6 cellular contexts compared by ENCODE assay signal in genomic region chr5:65621961-65622360, GRCh38. TPM values are rescaled to one million over a fixed set of nuclear protein-coding genes. Genes with fewer than 3 reads are reported as not detected.
A peak's percentile ranks its signal among the peaks of the same experiment; 100 is the strongest.
DNase-seq lines count a peak whose midpoint lies in the region; ATAC-seq, FAIRE-seq and TF ChIP-seq lines count a peak whose summit lies in the region.
"Not testable (repeated sequence)": the region's sequence is repeated elsewhere in the genome, so short reads cannot be mapped to it uniquely, and the experiment has no call there.

No MANE protein-coding gene starts in this region.

- TF ChIP-seq CTCF in Loucy (conservative IDR thresholded peaks at IDR 0.05; ENCODE audit: low read length); K562 (IDR thresholded peaks at IDR 0.05 in 2 of 3, conservative IDR thresholded peaks at IDR 0.05 in 1 of 3; ENCODE audit: insufficient read depth in 2 of 3, low read depth in 1 of 3, low read length in 3 of 3); psoas muscle (IDR thresholded peaks at IDR 0.05): not testable (repeated sequence)

- H3F3A ChIP-seq in Loucy (ENCODE audit: low read depth): not testable (repeated sequence)

- H3K27ac ChIP-seq in CD4-positive, CD25-positive, alpha-beta regulatory T cell (ENCODE audit: insufficient read depth, low read length, poor library complexity, severe bottlenecking); K562 (ENCODE audit: extremely low read depth, low read depth, low read length); psoas muscle: not testable (repeated sequence)

- H3K79me2 ChIP-seq in Loucy (ENCODE audit: insufficient read depth, low read length) (peaks cover 59% of the 10 kb centered on the region), K562 (ENCODE audit: control insufficient read depth, insufficient read depth, low read length) (peaks cover 62% of the 10 kb centered on the region)

- H2AFZ ChIP-seq in Loucy (ENCODE audit: low read length): not testable (repeated sequence)
- peak overlapping the region; percentile 32; the same call in 1 of the 2 replicates for H2AFZ ChIP-seq in K562 (ENCODE audit: low read depth, low read length)

- ATAC-seq in CD4-positive, CD25-positive, alpha-beta regulatory T cell (ENCODE audit: low read depth in 2 of 2); activated T-cell treated with anti-CD3 and anti-CD28 coated beads, Interleukin-2, amount 50 U/mL, for 72 hours (replicated peaks in 1 of 2); K562; naive thymus-derived CD8-positive, alpha-beta T cell; psoas muscle: not testable (repeated sequence)

- not testable (repeated sequence) for FAIRE-seq in K562 (lab: Jason Lieb, UNC)

- intact Hi-C loops in K562 (cut with micrococcal nuclease): loop anchor here (10.0 kb wide), 1 partner anchor 303 kb away; the partner anchor contains the start of gene ERBIN
- intact Hi-C loops in psoas muscle (cut with DNase I): loop anchor here in 1 of 2 donors (10.0 kb wide), 1 partner anchor 523 kb away; the partner anchor contains the start of gene SREK1

- H3K4me2 ChIP-seq in Loucy (ENCODE audit: low read depth, low read length, poor library complexity, severe bottlenecking) (peak overlapping the region; percentile 80), K562 (ENCODE audit: insufficient read depth, low read length) (peak overlapping the region; percentile 95)

- H3K27me3 ChIP-seq in CD4-positive, CD25-positive, alpha-beta regulatory T cell (ENCODE audit: control insufficient read depth, insufficient read depth, low read length); Loucy (ENCODE audit: insufficient read depth, low read length, poor library complexity, severe bottlenecking); K562 (ENCODE audit: control insufficient read depth in 2 of 2, insufficient read depth in 2 of 2, low read length in 2 of 2); psoas muscle (ENCODE audit: insufficient read depth in 3 of 3, low read length in 2 of 3): not testable (repeated sequence)

- DNase-seq in CD4-positive, CD25-positive, alpha-beta regulatory T cell; activated T-cell treated with anti-CD3 and anti-CD28 coated beads, Interleukin-2, amount 50 U/mL, for 72 hours; K562 (ENCODE audit: extremely low read depth in 1 of 4, low spot score in 3 of 4); naive thymus-derived CD8-positive, alpha-beta T cell; psoas muscle: not testable (repeated sequence)

- not testable (repeated sequence) for H3K27ac Mint-ChIP-seq in CD4-positive, CD25-positive, alpha-beta regulatory T cell; activated T-cell treated with anti-CD3 and anti-CD28 coated beads, Interleukin-2, amount 50 U/mL, for 72 hours
- peak overlapping the region in 3 of 10 donors; percentile 22 to 100 (median 36) for H3K27ac Mint-ChIP-seq in naive thymus-derived CD8-positive, alpha-beta T cell

- TF ChIP-seq POLR2A in K562 (conservative IDR thresholded peaks at IDR 0.05): not testable (repeated sequence)

- H3K36me3 ChIP-seq in CD4-positive, CD25-positive, alpha-beta regulatory T cell (ENCODE audit: control insufficient read depth, insufficient read depth, low read length); Loucy (ENCODE audit: insufficient read depth, low read length); K562 (ENCODE audit: control insufficient read depth, insufficient read depth, low read length); psoas muscle (ENCODE audit: insufficient read depth in 1 of 2, low read depth in 1 of 2): not testable (repeated sequence)

- H3K27me3 Mint-ChIP-seq in CD4-positive, CD25-positive, alpha-beta regulatory T cell: peaks cover 15% of the 10 kb centered on the region
- H3K27me3 Mint-ChIP-seq in activated T-cell treated with anti-CD3 and anti-CD28 coated beads, Interleukin-2, amount 50 U/mL, for 72 hours (ENCODE audit: low read depth); naive thymus-derived CD8-positive, alpha-beta T cell: not testable (repeated sequence)

- TF ChIP-seq EP300 in K562 (IDR thresholded peaks at IDR 0.05; ENCODE audit: low read length): not testable (repeated sequence)

- H3K4me1 Mint-ChIP-seq in CD4-positive, CD25-positive, alpha-beta regulatory T cell: peaks cover 33 to 64% (median 44%) of the 10 kb centered on the region in 4 donors
- peaks cover 34% of the 10 kb centered on the region for H3K4me1 Mint-ChIP-seq in activated T-cell treated with anti-CD3 and anti-CD28 coated beads, Interleukin-2, amount 50 U/mL, for 72 hours (ENCODE audit: low read depth)
- peaks cover 10 to 67% (median 51%) of the 10 kb centered on the region in 4 donors for H3K4me1 Mint-ChIP-seq in naive thymus-derived CD8-positive, alpha-beta T cell

- H3K4me1 ChIP-seq in CD4-positive, CD25-positive, alpha-beta regulatory T cell (ENCODE audit: control insufficient read depth, insufficient read depth, low read length, poor library complexity, severe bottlenecking): peaks cover 40% of the 10 kb centered on the region
- H3K4me1 ChIP-seq in Loucy (ENCODE audit: insufficient read depth, low read length, poor library complexity, severe bottlenecking): peaks cover 27% of the 10 kb centered on the region
- H3K4me1 ChIP-seq in K562 (replicated peaks in 1 of 2; ENCODE audit: control insufficient read depth in 2 of 2, insufficient read depth in 2 of 2, low read length in 2 of 2): peaks cover 6 to 14% of the 10 kb centered on the region in 2 experiments
- peaks cover 49% of the 10 kb centered on the region for H3K4me1 ChIP-seq in psoas muscle

- H4K20me1 ChIP-seq in Loucy (ENCODE audit: insufficient read depth, low read length, poor library complexity, severe bottlenecking); K562 (replicated peaks; ENCODE audit: control insufficient read depth, insufficient read depth, low read length): not testable (repeated sequence)

- H3K9me3 ChIP-seq in CD4-positive, CD25-positive, alpha-beta regulatory T cell (ENCODE audit: control insufficient read depth in 2 of 2, low read length in 2 of 2); Loucy (ENCODE audit: insufficient read depth, low read depth, low read length); K562 (replicated peaks; ENCODE audit: control insufficient read depth, insufficient read depth, low read depth, low read length); psoas muscle: not testable (repeated sequence)

- not testable (repeated sequence) for H3K9ac ChIP-seq in Loucy (ENCODE audit: low read depth, low read length, poor library complexity, severe bottlenecking)
- peak overlapping the region in 1 of 2 experiments; percentile 74; a peak in 1 of 4 replicates for H3K9ac ChIP-seq in K562 (ENCODE audit: insufficient read depth in 1 of 2, low read depth in 2 of 2, low read length in 2 of 2)

- not testable (repeated sequence) for H3K4me3 ChIP-seq in CD4-positive, CD25-positive, alpha-beta regulatory T cell (ENCODE audit: low read depth, low read length); K562
- H3K4me3 ChIP-seq in Loucy (ENCODE audit: low read length, poor library complexity, severe bottlenecking): peak overlapping the region; percentile 96
- H3K4me3 ChIP-seq in psoas muscle: peak overlapping the region; percentile 11

- 51% methylated on average over 4 of the region's 4 CpGs for WGBS in K562 (ENCODE audit: insufficient coverage, low coverage, missing lambda C conversion rate)
- WGBS in psoas muscle, 3 donors: 71 to 77% (median 76%) methylated on average over 4 of the region's 4 CpGs

- not testable (repeated sequence) for H3K9me3 Mint-ChIP-seq in CD4-positive, CD25-positive, alpha-beta regulatory T cell; activated T-cell treated with anti-CD3 and anti-CD28 coated beads, Interleukin-2, amount 50 U/mL, for 72 hours; naive thymus-derived CD8-positive, alpha-beta T cell

- not testable (repeated sequence) for H3K9me2 ChIP-seq in Loucy (replicated peaks; ENCODE audit: low read depth, low read length)

- H3K4me3 Mint-ChIP-seq in CD4-positive, CD25-positive, alpha-beta regulatory T cell: peak overlapping the region in 3 of 4 donors; percentile 96 to 100 (median 99)
- H3K4me3 Mint-ChIP-seq in activated T-cell treated with anti-CD3 and anti-CD28 coated beads, Interleukin-2, amount 50 U/mL, for 72 hours: peak overlapping the region; percentile 97 to 100
- peak overlapping the region; percentile 41 to 100 (median 98) for H3K4me3 Mint-ChIP-seq in naive thymus-derived CD8-positive, alpha-beta T cell

- in situ Hi-C loops in K562 (cut with MboI): not testable (repeated sequence)

- not testable (repeated sequence) for H3K9me1 ChIP-seq in K562 (ENCODE audit: control insufficient read depth, insufficient read depth, low read length)

- not testable (repeated sequence) for H3K36me3 Mint-ChIP-seq in CD4-positive, CD25-positive, alpha-beta regulatory T cell; activated T-cell treated with anti-CD3 and anti-CD28 coated beads, Interleukin-2, amount 50 U/mL, for 72 hours (ENCODE audit: insufficient read depth in 2 of 2)
- peaks cover 0 to 25% (median 2%) of the 10 kb centered on the region in 3 donors for H3K36me3 Mint-ChIP-seq in naive thymus-derived CD8-positive, alpha-beta T cell

- POLR2A ChIA-PET in K562 (lab: Yijun Ruan, JAX): interaction anchor here (1.0 kb wide), 1 partner anchor 25 kb away, joined by 4 read pairs; no protein-coding TSS in a partner anchor
- POLR2A ChIA-PET in naive thymus-derived CD8-positive, alpha-beta T cell (lab: Charles Lee): interaction anchor here (0.9 kb wide), 1 partner anchor 38 kb away, joined by 3 read pairs; no protein-coding TSS in a partner anchor

- TF ChIP-seq RAD21 in K562 (CRISPR knock-in tag; conservative IDR thresholded peaks at IDR 0.05 in 1 of 2, IDR thresholded peaks at IDR 0.05 in 1 of 2): not testable (repeated sequence)

- CTCF ChIA-PET in K562 (lab: Yijun Ruan, JAX; ENCODE audit: low intra/inter-chr PET ratio): not testable (repeated sequence)

- BruUV-seq in K562 (replicated peaks; lab: Mats Ljungman, UMichigan): not testable (repeated sequence)

RNA-seq across cellular contexts. Expression of gene TRIM23, which starts 2.2 kb away (rescaled TPM):
- total RNA-seq in CD4-positive, CD25-positive, alpha-beta regulatory T cell: 20.6 TPM
- polyA plus RNA-seq in CD4-positive, CD25-positive, alpha-beta regulatory T cell: 10 to 100 TPM; 10.3 to 18.7 (median 11.5) TPM
- total RNA-seq in activated T-cell treated with anti-CD3 and anti-CD28 coated beads, Interleukin-2, amount 50 U/mL, for 72 hours: 1 to 10 TPM; 8.5 to 9.8 TPM
- 14.1 and 17.5 TPM in 2 replicates for total RNA-seq in K562 (2011; cell fraction: chromatin; rRNA removed; ENCODE audit: low replicate concordance)
- 4.7 and 5.8 TPM in 2 replicates for total RNA-seq in K562 (2011; cell fraction: nucleolus; rRNA removed)
- 9.1 and 9.5 TPM in 2 replicates for total RNA-seq in K562 (2011; cell fraction: nucleoplasm; rRNA removed)
- total RNA-seq in K562 (2014; rRNA removed): 5.2 and 8.5 TPM in 2 replicates
- total RNA-seq in K562 (2014; rRNA removed; fragmentation: Illumina TruSeq; extraction: Trizol): 6.3 and 8.5 TPM in 2 replicates
- 4.3 and 4.9 TPM in 2 replicates for total RNA-seq in K562 (2015; rRNA removed; fragmentation: Illumina TruSeq; extraction: Trizol)
- 5.6 and 5.9 TPM in 2 replicates for total RNA-seq in K562 (2021)
- 4.6 and 6.1 TPM in 2 replicates for polyA plus RNA-seq in K562 (2011; rRNA removed)
- polyA plus RNA-seq in K562 (2011; cell fraction: cytosol; rRNA removed): 3.0 and 3.6 TPM in 2 replicates
- 8.9 and 9.7 TPM in 2 replicates for polyA plus RNA-seq in K562 (2011; cell fraction: nucleus; rRNA removed)
- 3.1 and 3.4 TPM in 2 replicates for polyA plus RNA-seq in K562 (2012)
- polyA plus RNA-seq in K562 (2014; fragmentation: Illumina TruSeq; extraction: Trizol): 3.7 and 4.1 TPM in 2 replicates
- polyA plus RNA-seq in K562 (2014; fragmentation: Nextera tagmentation; extraction: Ambion mirVana): 1 to 10 TPM; 2.4 to 2.6 TPM
- polyA plus RNA-seq in K562 (2014; rRNA removed): 2.7 and 3.5 TPM in 2 replicates
- polyA minus RNA-seq in K562 (2011; rRNA and poly(A)+ RNA removed): 20.7 and 25.4 TPM in 2 replicates
- polyA minus RNA-seq in K562 (2011; cell fraction: cytosol; rRNA and poly(A)+ RNA removed): 4.3 and 6.7 TPM in 2 replicates
- 13.6 and 22.2 TPM in 2 replicates for polyA minus RNA-seq in K562 (2011; cell fraction: nucleus; rRNA and poly(A)+ RNA removed)
- total RNA-seq in naive thymus-derived CD8-positive, alpha-beta T cell: 10 to 100 TPM; 24.8 to 29.6 TPM
- polyA plus RNA-seq in naive thymus-derived CD8-positive, alpha-beta T cell: 10 to 100 TPM; 11.6 to 16.0 (median 12.9) TPM
- 10 to 100 TPM; 16.1 to 22.8 (median 20.9) TPM for total RNA-seq in psoas muscle
- 10 to 100 TPM in 1 of 3 donors, 1 to 10 TPM in 2; 7.2 to 21.5 (median 7.7) TPM for polyA plus RNA-seq in psoas muscle

RNA-seq across cellular contexts. Expression of gene SHLD3, which starts 2.9 kb away (rescaled TPM):
- 11.1 TPM for total RNA-seq in CD4-positive, CD25-positive, alpha-beta regulatory T cell
- 1 to 10 TPM; 5.8 to 6.3 (median 6.2) TPM for polyA plus RNA-seq in CD4-positive, CD25-positive, alpha-beta regulatory T cell
- 1 to 10 TPM; 2.7 to 3.9 TPM for total RNA-seq in activated T-cell treated with anti-CD3 and anti-CD28 coated beads, Interleukin-2, amount 50 U/mL, for 72 hours
- 4.5 and 25.4 TPM in 2 replicates for total RNA-seq in K562 (2011; cell fraction: chromatin; rRNA removed; ENCODE audit: low replicate concordance)
- 2.8 and 3.0 TPM in 2 replicates for total RNA-seq in K562 (2011; cell fraction: nucleolus; rRNA removed)
- total RNA-seq in K562 (2011; cell fraction: nucleoplasm; rRNA removed): 6.5 and 9.8 TPM in 2 replicates
- total RNA-seq in K562 (2014; rRNA removed) (3.0 and 4.8 TPM in 2 replicates), K562 (2014; rRNA removed; fragmentation: Illumina TruSeq; extraction: Trizol) (8.4 and 9.4 TPM in 2 replicates), K562 (2015; rRNA removed; fragmentation: Illumina TruSeq; extraction: Trizol) (8.1 and 8.7 TPM in 2 replicates), K562 (2021) (4.7 and 4.8 TPM in 2 replicates), psoas muscle (1 to 10 TPM in 3 of 4 donors, under 1 TPM in 1; 0.94 to 2.5 (median 1.7) TPM)
- polyA plus RNA-seq in K562 (2011; rRNA removed) (6.6 and 8.5 TPM in 2 replicates), K562 (2014; fragmentation: Illumina TruSeq; extraction: Trizol) (8.6 and 9.5 TPM in 2 replicates), K562 (2014; fragmentation: Nextera tagmentation; extraction: Ambion mirVana) (10 to 100 TPM; 12.1 to 14.5 TPM), K562 (2014; rRNA removed) (8.3 and 8.6 TPM in 2 replicates), psoas muscle (1 to 10 TPM; 3.4 to 6.5 (median 3.7) TPM)
- polyA plus RNA-seq in K562 (2011; cell fraction: cytosol; rRNA removed): 1.1 and 2.4 TPM in 2 replicates
- 1.4 and 3.2 TPM in 2 replicates for polyA plus RNA-seq in K562 (2011; cell fraction: nucleus; rRNA removed)
- polyA plus RNA-seq in K562 (2012): 4.3 and 4.8 TPM in 2 replicates
- polyA minus RNA-seq in K562 (2011; rRNA and poly(A)+ RNA removed): 8.3 and 10.3 TPM in 2 replicates
- 1.1 and 1.5 TPM in 2 replicates for polyA minus RNA-seq in K562 (2011; cell fraction: cytosol; rRNA and poly(A)+ RNA removed)
- polyA minus RNA-seq in K562 (2011; cell fraction: nucleus; rRNA and poly(A)+ RNA removed): 4.0 and 8.0 TPM in 2 replicates
- total RNA-seq in naive thymus-derived CD8-positive, alpha-beta T cell: 1 to 10 TPM; 7.8 to 9.9 TPM
- polyA plus RNA-seq in naive thymus-derived CD8-positive, alpha-beta T cell: 1 to 10 TPM; 2.6 to 7.2 (median 2.9) TPM

RNA-seq across cellular contexts. Expression of gene TRAPPC13, which starts 2.9 kb away (rescaled TPM):
- 17.7 TPM for total RNA-seq in CD4-positive, CD25-positive, alpha-beta regulatory T cell
- polyA plus RNA-seq in CD4-positive, CD25-positive, alpha-beta regulatory T cell: 10 to 100 TPM; 15.5 to 20.5 (median 19.9) TPM
- total RNA-seq in activated T-cell treated with anti-CD3 and anti-CD28 coated beads, Interleukin-2, amount 50 U/mL, for 72 hours: 10 to 100 TPM; 23.4 to 29.5 TPM
- 12.8 and 32.0 TPM in 2 replicates for total RNA-seq in K562 (2011; cell fraction: chromatin; rRNA removed; ENCODE audit: low replicate concordance)
- 3.8 and 4.5 TPM in 2 replicates for total RNA-seq in K562 (2011; cell fraction: nucleolus; rRNA removed)
- total RNA-seq in K562 (2011; cell fraction: nucleoplasm; rRNA removed): 8.4 and 14.3 TPM in 2 replicates
- total RNA-seq in K562 (2014; rRNA removed): 13.3 and 17.0 TPM in 2 replicates
- total RNA-seq in K562 (2014; rRNA removed; fragmentation: Illumina TruSeq; extraction: Trizol): 30.9 and 36.2 TPM in 2 replicates
- 21.9 and 22.2 TPM in 2 replicates for total RNA-seq in K562 (2015; rRNA removed; fragmentation: Illumina TruSeq; extraction: Trizol)
- total RNA-seq in K562 (2021): 16.2 and 17.3 TPM in 2 replicates
- 35.3 and 43.8 TPM in 2 replicates for polyA plus RNA-seq in K562 (2011; rRNA removed)
- 4.2 and 7.8 TPM in 2 replicates for polyA plus RNA-seq in K562 (2011; cell fraction: cytosol; rRNA removed)
- polyA plus RNA-seq in K562 (2011; cell fraction: nucleus; rRNA removed): 12.2 and 18.4 TPM in 2 replicates
- polyA plus RNA-seq in K562 (2012): 13.8 and 15.4 TPM in 2 replicates
- 19.6 and 22.4 TPM in 2 replicates for polyA plus RNA-seq in K562 (2014; fragmentation: Illumina TruSeq; extraction: Trizol)
- 10 to 100 TPM; 30.7 to 32.9 TPM for polyA plus RNA-seq in K562 (2014; fragmentation: Nextera tagmentation; extraction: Ambion mirVana)
- 24.0 and 24.5 TPM in 2 replicates for polyA plus RNA-seq in K562 (2014; rRNA removed)
- 28.9 and 30.8 TPM in 2 replicates for polyA minus RNA-seq in K562 (2011; rRNA and poly(A)+ RNA removed)
- polyA minus RNA-seq in K562 (2011; cell fraction: cytosol; rRNA and poly(A)+ RNA removed): 6.2 and 9.4 TPM in 2 replicates
- 4.8 and 7.3 TPM in 2 replicates for polyA minus RNA-seq in K562 (2011; cell fraction: nucleus; rRNA and poly(A)+ RNA removed)
- total RNA-seq in naive thymus-derived CD8-positive, alpha-beta T cell: 10 to 100 TPM; 21.6 to 26.2 TPM
- polyA plus RNA-seq in naive thymus-derived CD8-positive, alpha-beta T cell: 10 to 100 TPM; 17.3 to 19.7 (median 18.1) TPM
- total RNA-seq in psoas muscle: 10 to 100 TPM; 11.1 to 16.5 (median 13.5) TPM
- polyA plus RNA-seq in psoas muscle: 10 to 100 TPM; 10.8 to 19.6 (median 12.7) TPM

RNA-seq across cellular contexts. Expression of gene PPWD1, which starts 58.9 kb away (rescaled TPM):
- 93.8 TPM for total RNA-seq in CD4-positive, CD25-positive, alpha-beta regulatory T cell
- polyA plus RNA-seq in CD4-positive, CD25-positive, alpha-beta regulatory T cell: 10 to 100 TPM; 31.7 to 38.0 (median 35.7) TPM
- 10 to 100 TPM; 58.1 to 62.4 TPM for total RNA-seq in activated T-cell treated with anti-CD3 and anti-CD28 coated beads, Interleukin-2, amount 50 U/mL, for 72 hours
- 42.4 and 162 TPM in 2 replicates for total RNA-seq in K562 (2011; cell fraction: chromatin; rRNA removed; ENCODE audit: low replicate concordance)
- 13.3 and 25.8 TPM in 2 replicates for total RNA-seq in K562 (2011; cell fraction: nucleolus; rRNA removed)
- total RNA-seq in K562 (2011; cell fraction: nucleoplasm; rRNA removed): 55.2 and 88.8 TPM in 2 replicates
- total RNA-seq in K562 (2014; rRNA removed) (31.6 and 43.2 TPM in 2 replicates), K562 (2014; rRNA removed; fragmentation: Illumina TruSeq; extraction: Trizol) (59.3 and 62.9 TPM in 2 replicates), K562 (2015; rRNA removed; fragmentation: Illumina TruSeq; extraction: Trizol) (56.1 and 61.7 TPM in 2 replicates), K562 (2021) (31.0 and 31.4 TPM in 2 replicates), psoas muscle (10 to 100 TPM; 11.0 to 19.4 (median 13.5) TPM)
- polyA plus RNA-seq in K562 (2011; rRNA removed) (17.6 and 24.1 TPM in 2 replicates), K562 (2014; fragmentation: Illumina TruSeq; extraction: Trizol) (46.6 and 59.1 TPM in 2 replicates), K562 (2014; fragmentation: Nextera tagmentation; extraction: Ambion mirVana) (10 to 100 TPM; 46.3 to 89.2 TPM), K562 (2014; rRNA removed) (39.3 and 51.4 TPM in 2 replicates), psoas muscle (10 to 100 TPM; 11.4 to 17.1 (median 14.3) TPM)
- polyA plus RNA-seq in K562 (2011; cell fraction: cytosol; rRNA removed): 2.1 and 6.5 TPM in 2 replicates
- 28.7 and 40.9 TPM in 2 replicates for polyA plus RNA-seq in K562 (2011; cell fraction: nucleus; rRNA removed)
- polyA plus RNA-seq in K562 (2012): 38.8 and 39.5 TPM in 2 replicates
- 37.9 and 56.0 TPM in 2 replicates for polyA minus RNA-seq in K562 (2011; rRNA and poly(A)+ RNA removed)
- polyA minus RNA-seq in K562 (2011; cell fraction: cytosol; rRNA and poly(A)+ RNA removed): 9.7 and 14.7 TPM in 2 replicates
- polyA minus RNA-seq in K562 (2011; cell fraction: nucleus; rRNA and poly(A)+ RNA removed): 41.2 and 75.8 TPM in 2 replicates
- total RNA-seq in naive thymus-derived CD8-positive, alpha-beta T cell: 100 to 1,000 TPM; 126 to 142 TPM
- polyA plus RNA-seq in naive thymus-derived CD8-positive, alpha-beta T cell: 10 to 100 TPM; 26.8 to 39.5 (median 37.5) TPM

RNA-seq across cellular contexts. Expression of gene CENPK, which starts 59.0 kb away (rescaled TPM):
- 47.9 TPM for total RNA-seq in CD4-positive, CD25-positive, alpha-beta regulatory T cell
- polyA plus RNA-seq in CD4-positive, CD25-positive, alpha-beta regulatory T cell: 10 to 100 TPM; 20.8 to 44.0 (median 39.1) TPM
- 100 to 1,000 TPM in 1 of 2 donors, 10 to 100 TPM in 1; 70.5 to 104 TPM for total RNA-seq in activated T-cell treated with anti-CD3 and anti-CD28 coated beads, Interleukin-2, amount 50 U/mL, for 72 hours
- total RNA-seq in K562 (2011; cell fraction: chromatin; rRNA removed; ENCODE audit: low replicate concordance): 116 and 225 TPM in 2 replicates
- 32.7 and 47.1 TPM in 2 replicates for total RNA-seq in K562 (2011; cell fraction: nucleolus; rRNA removed)
- total RNA-seq in K562 (2011; cell fraction: nucleoplasm; rRNA removed): 134 and 222 TPM in 2 replicates
- total RNA-seq in K562 (2014; rRNA removed) (29.3 and 30.8 TPM in 2 replicates), K562 (2014; rRNA removed; fragmentation: Illumina TruSeq; extraction: Trizol) (69.0 and 80.2 TPM in 2 replicates), K562 (2015; rRNA removed; fragmentation: Illumina TruSeq; extraction: Trizol) (53.1 and 55.0 TPM in 2 replicates), K562 (2021) (40.2 and 46.9 TPM in 2 replicates), psoas muscle (under 1 TPM in 2 of 4 donors, not detected in 2; 0.40 to 0.57 TPM)
- polyA plus RNA-seq in K562 (2011; rRNA removed) (46.0 and 69.3 TPM in 2 replicates), K562 (2014; fragmentation: Illumina TruSeq; extraction: Trizol) (52.0 and 60.3 TPM in 2 replicates), K562 (2014; fragmentation: Nextera tagmentation; extraction: Ambion mirVana) (100 to 1,000 TPM; 121 to 134 TPM), K562 (2014; rRNA removed) (62.6 and 72.3 TPM in 2 replicates), psoas muscle (under 1 TPM; 0.10 to 0.48 (median 0.40) TPM)
- polyA plus RNA-seq in K562 (2011; cell fraction: cytosol; rRNA removed): 5.9 and 21.3 TPM in 2 replicates
- 63.7 and 69.3 TPM in 2 replicates for polyA plus RNA-seq in K562 (2011; cell fraction: nucleus; rRNA removed)
- 33.8 and 34.9 TPM in 2 replicates for polyA plus RNA-seq in K562 (2012)
- 50.1 and 64.2 TPM in 2 replicates for polyA minus RNA-seq in K562 (2011; rRNA and poly(A)+ RNA removed)
- 11.9 and 18.1 TPM in 2 replicates for polyA minus RNA-seq in K562 (2011; cell fraction: cytosol; rRNA and poly(A)+ RNA removed)
- 77.8 and 90.7 TPM in 2 replicates for polyA minus RNA-seq in K562 (2011; cell fraction: nucleus; rRNA and poly(A)+ RNA removed)
- total RNA-seq in naive thymus-derived CD8-positive, alpha-beta T cell: 10 to 100 TPM; 69.5 to 71.0 TPM
- 10 to 100 TPM; 28.6 to 39.8 (median 32.7) TPM for polyA plus RNA-seq in naive thymus-derived CD8-positive, alpha-beta T cell
